1 cellular context compared by ENCODE assay signal in genomic region chr4:158051401-158052235, GRCh38.
TF ChIP-seq lines count a peak whose summit lies in the region.

No MANE protein-coding gene starts in this region.

TF ChIP-seq in HepG2, 621 proteins besides CTCF, POLR2A, EP300 and RAD21 (continued from another document):
- no peak for TF ChIP-seq GPBP1L1 (CRISPR knock-in tag; IDR thresholded peaks at IDR 0.05)
- TF ChIP-seq KMT2B (CRISPR knock-in tag; IDR thresholded peaks at IDR 0.05) = no peak
- no peak for TF ChIP-seq MAZ (IDR thresholded peaks at IDR 0.05; ENCODE audit: borderline replicate concordance, low read depth, low read length)
- no peak for TF ChIP-seq MAZ (CRISPR knock-in tag; IDR thresholded peaks at IDR 0.05; ENCODE audit: low read depth)
- no peak for TF ChIP-seq ZNF546 (CRISPR knock-in tag; conservative IDR thresholded peaks at IDR 0.05)
- no peak for TF ChIP-seq XBP1 (CRISPR knock-in tag; IDR thresholded peaks at IDR 0.05)
- TF ChIP-seq ZNF547 (CRISPR knock-in tag; IDR thresholded peaks at IDR 0.05) = no peak
- TF ChIP-seq ZNF775 (CRISPR knock-in tag; IDR thresholded peaks at IDR 0.05; ENCODE audit: borderline replicate concordance) = no peak
- TF ChIP-seq PCBP1 (IDR thresholded peaks at IDR 0.05; ENCODE audit: borderline replicate concordance, low read depth, low read length) = no peak
- TF ChIP-seq SUZ12 (IDR thresholded peaks at IDR 0.05; ENCODE audit: low read depth, low read length) = no peak
